8 cellular contexts compared by ENCODE assay signal in the genomic region with DNA sequence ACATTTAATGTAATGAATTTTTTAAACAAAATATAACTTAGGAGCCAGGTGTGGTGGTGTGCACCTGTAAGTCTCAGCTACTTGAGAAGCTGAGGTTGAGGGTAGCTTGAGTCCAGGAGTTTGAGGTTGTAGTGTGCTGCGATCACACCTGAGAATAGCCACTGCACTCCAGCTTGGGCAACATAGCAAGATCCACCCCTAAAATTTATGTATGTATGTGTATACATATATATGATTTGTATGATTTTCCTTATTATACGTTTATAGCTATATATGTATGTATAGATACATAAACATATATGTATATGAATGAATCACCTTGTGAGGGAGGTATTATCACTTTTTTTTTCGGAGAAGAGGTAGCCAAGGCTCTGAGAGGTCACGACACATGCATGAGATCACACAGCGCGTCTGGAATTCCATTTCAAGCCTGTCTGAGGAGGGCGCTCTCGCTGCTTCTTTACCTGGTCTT. TPM values are rescaled to one million over a fixed set of nuclear protein-coding genes. Genes with fewer than 3 reads are reported as not detected.
DNase-seq lines count a peak whose midpoint lies in the region; ATAC-seq and TF ChIP-seq lines count a peak whose summit lies in the region.
"Had no signal": no experiment of that assay in that cellular context is flagged by ENCODE, and none has a peak within 500 bp of the region (broad histone marks: within the 10 kb centered on the region; RNA-seq: fewer than 3 reads in every experiment).

No MANE protein-coding gene starts in this region.

- peaks cover 2 to 8% (median 7%) of the 10 kb centered on the region in 4 donors for H3K4me1 Mint-ChIP-seq in naive thymus-derived CD8-positive, alpha-beta T cell

- H3K27ac Mint-ChIP-seq in naive thymus-derived CD8-positive, alpha-beta T cell, result peak overlapping the region in 8 of 10 donors; percentile 48 to 88 (median 58)
- H3K27ac Mint-ChIP-seq: activated naive CD4-positive, alpha-beta T cell treated with anti-CD3 and anti-CD28 coated beads, Interleukin-2, amount 50 U/mL, for 72 hours had no signal

- H3K9me3 ChIP-seq in effector memory CD4-positive, alpha-beta T cell (ENCODE audit: control insufficient read depth, low read length), result no peaks in the 10 kb centered on the region

- H3K9me3 Mint-ChIP-seq in naive thymus-derived CD8-positive, alpha-beta T cell, result no peaks in the 10 kb centered on the region
- H3K9me3 Mint-ChIP-seq: activated naive CD4-positive, alpha-beta T cell treated with anti-CD3 and anti-CD28 coated beads, Interleukin-2, amount 50 U/mL, for 72 hours had no signal

- peak; percentile 36 for ATAC-seq in GM19455 (IDR thresholded peaks at IDR 0.05; ENCODE audit: unreplicated experiment)
- ATAC-seq in SK-N-SH treated with all-trans-retinoic acid at 6 μM for 48 hours, result peak; percentile 79
- peak in 1 of 2 donors; percentile 63 for ATAC-seq in naive thymus-derived CD8-positive, alpha-beta T cell

- H3K36me3 ChIP-seq in effector memory CD4-positive, alpha-beta T cell (ENCODE audit: control insufficient read depth, insufficient read depth, low read length), result no peaks in the 10 kb centered on the region

- peak in 1 of 3 donors; percentile 12 for DNase-seq in effector memory CD4-positive, alpha-beta T cell
- peak in 1 of 10 donors; percentile 25 for DNase-seq in naive thymus-derived CD8-positive, alpha-beta T cell
- DNase-seq in A172 (ENCODE audit: low spot score) (no peak), SIG-M5 treated with dmso at 0.1 percent for 504 hours (lab: John Stamatoyannopoulos, UW; ENCODE audit: unreplicated experiment) (no peak), COR-L47 (lab: John Stamatoyannopoulos, UW) (no peak)

- H3K4me3 ChIP-seq in effector memory CD4-positive, alpha-beta T cell (ENCODE audit: insufficient read depth, low read depth, low read length, poor library complexity, severe bottlenecking), result peak overlapping the region; percentile 70

- peak overlapping the region; percentile 73 for H3K27ac ChIP-seq in effector memory CD4-positive, alpha-beta T cell (ENCODE audit: insufficient read depth, low read length, poor library complexity, severe bottlenecking)

- peaks cover 0 to 8% (median 2%) of the 10 kb centered on the region in 3 donors for H3K36me3 Mint-ChIP-seq in naive thymus-derived CD8-positive, alpha-beta T cell
- H3K36me3 Mint-ChIP-seq: activated naive CD4-positive, alpha-beta T cell treated with anti-CD3 and anti-CD28 coated beads, Interleukin-2, amount 50 U/mL, for 72 hours had no signal

- peaks cover 7% of the 10 kb centered on the region for H3K4me1 ChIP-seq in effector memory CD4-positive, alpha-beta T cell (ENCODE audit: control insufficient read depth, insufficient read depth, low read length, poor library complexity, severe bottlenecking)

- POLR2A ChIA-PET in naive thymus-derived CD8-positive, alpha-beta T cell (lab: Charles Lee), result interaction anchor here (0.9 to 3.5 kb wide), 12 partner anchors 9 to 305 kb away, joined by 3 to 52 read pairs (median 4); a partner anchor contains a TSS

- H3K27me3 ChIP-seq in effector memory CD4-positive, alpha-beta T cell (replicated peaks; ENCODE audit: control insufficient read depth, insufficient read depth, low read length, poor library complexity, severe bottlenecking), result no peaks in the 10 kb centered on the region

- H3K27me3 Mint-ChIP-seq in naive thymus-derived CD8-positive, alpha-beta T cell, result peaks cover 0 to 17% (median 0%) of the 10 kb centered on the region in 5 donors

- H3K4me3 Mint-ChIP-seq in naive thymus-derived CD8-positive, alpha-beta T cell, result peak overlapping the region; percentile 74 to 91 (median 82)

TF ChIP-seq in SK-N-SH treated with all-trans-retinoic acid at 6 μM for 48 hours, 23 proteins besides CTCF, POLR2A, EP300 and RAD21 (continues in another document):
- no peak for TF ChIP-seq ZFP30 (CRISPR knock-in tag; IDR thresholded peaks at IDR 0.05)
- TF ChIP-seq ZNF565 (CRISPR knock-in tag; conservative IDR thresholded peaks at IDR 0.05; ENCODE audit: low read depth), result no peak
- TF ChIP-seq RARB (CRISPR knock-in tag; IDR thresholded peaks at IDR 0.05), result no peak
- no peak for TF ChIP-seq TOX (CRISPR knock-in tag; IDR thresholded peaks at IDR 0.05; ENCODE audit: borderline replicate concordance)
- no peak for TF ChIP-seq GLIS3 (CRISPR knock-in tag; IDR thresholded peaks at IDR 0.05)
- TF ChIP-seq ZFP3 (CRISPR knock-in tag; IDR thresholded peaks at IDR 0.05), result no peak
- TF ChIP-seq, protein P1, sequence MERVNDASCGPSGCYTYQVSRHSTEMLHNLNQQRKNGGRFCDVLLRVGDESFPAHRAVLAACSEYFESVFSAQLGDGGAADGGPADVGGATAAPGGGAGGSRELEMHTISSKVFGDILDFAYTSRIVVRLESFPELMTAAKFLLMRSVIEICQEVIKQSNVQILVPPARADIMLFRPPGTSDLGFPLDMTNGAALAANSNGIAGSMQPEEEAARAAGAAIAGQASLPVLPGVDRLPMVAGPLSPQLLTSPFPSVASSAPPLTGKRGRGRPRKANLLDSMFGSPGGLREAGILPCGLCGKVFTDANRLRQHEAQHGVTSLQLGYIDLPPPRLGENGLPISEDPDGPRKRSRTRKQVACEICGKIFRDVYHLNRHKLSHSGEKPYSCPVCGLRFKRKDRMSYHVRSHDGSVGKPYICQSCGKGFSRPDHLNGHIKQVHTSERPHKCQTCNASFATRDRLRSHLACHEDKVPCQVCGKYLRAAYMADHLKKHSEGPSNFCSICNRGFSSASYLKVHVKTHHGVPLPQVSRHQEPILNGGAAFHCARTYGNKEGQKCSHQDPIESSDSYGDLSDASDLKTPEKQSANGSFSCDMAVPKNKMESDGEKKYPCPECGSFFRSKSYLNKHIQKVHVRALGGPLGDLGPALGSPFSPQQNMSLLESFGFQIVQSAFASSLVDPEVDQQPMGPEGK (CRISPR knock-in tag; IDR thresholded peaks at IDR 0.05; ENCODE audit: borderline replicate concordance), result no peak
- TF ChIP-seq TCF4 (CRISPR knock-in tag; IDR thresholded peaks at IDR 0.05; ENCODE audit: borderline replicate concordance), result no peak
- TF ChIP-seq, protein P2, sequence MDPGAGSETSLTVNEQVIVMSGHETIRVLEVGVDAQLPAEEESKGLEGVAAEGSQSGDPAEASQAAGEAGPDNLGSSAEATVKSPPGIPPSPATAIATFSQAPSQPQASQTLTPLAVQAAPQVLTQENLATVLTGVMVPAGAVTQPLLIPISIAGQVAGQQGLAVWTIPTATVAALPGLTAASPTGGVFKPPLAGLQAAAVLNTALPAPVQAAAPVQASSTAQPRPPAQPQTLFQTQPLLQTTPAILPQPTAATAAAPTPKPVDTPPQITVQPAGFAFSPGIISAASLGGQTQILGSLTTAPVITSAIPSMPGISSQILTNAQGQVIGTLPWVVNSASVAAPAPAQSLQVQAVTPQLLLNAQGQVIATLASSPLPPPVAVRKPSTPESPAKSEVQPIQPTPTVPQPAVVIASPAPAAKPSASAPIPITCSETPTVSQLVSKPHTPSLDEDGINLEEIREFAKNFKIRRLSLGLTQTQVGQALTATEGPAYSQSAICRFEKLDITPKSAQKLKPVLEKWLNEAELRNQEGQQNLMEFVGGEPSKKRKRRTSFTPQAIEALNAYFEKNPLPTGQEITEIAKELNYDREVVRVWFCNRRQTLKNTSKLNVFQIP (CRISPR knock-in tag; IDR thresholded peaks at IDR 0.05; ENCODE audit: borderline replicate concordance, low read depth), result no peak
- no peak for TF ChIP-seq ZNF8 (CRISPR knock-in tag; IDR thresholded peaks at IDR 0.05)
- no peak for TF ChIP-seq BACH2 (CRISPR knock-in tag; IDR thresholded peaks at IDR 0.05; ENCODE audit: borderline replicate concordance)
- no peak for TF ChIP-seq PPARA (CRISPR knock-in tag; IDR thresholded peaks at IDR 0.05; ENCODE audit: borderline replicate concordance)
- TF ChIP-seq ISL1 (CRISPR knock-in tag; IDR thresholded peaks at IDR 0.05), result no peak
- TF ChIP-seq, protein P3, sequence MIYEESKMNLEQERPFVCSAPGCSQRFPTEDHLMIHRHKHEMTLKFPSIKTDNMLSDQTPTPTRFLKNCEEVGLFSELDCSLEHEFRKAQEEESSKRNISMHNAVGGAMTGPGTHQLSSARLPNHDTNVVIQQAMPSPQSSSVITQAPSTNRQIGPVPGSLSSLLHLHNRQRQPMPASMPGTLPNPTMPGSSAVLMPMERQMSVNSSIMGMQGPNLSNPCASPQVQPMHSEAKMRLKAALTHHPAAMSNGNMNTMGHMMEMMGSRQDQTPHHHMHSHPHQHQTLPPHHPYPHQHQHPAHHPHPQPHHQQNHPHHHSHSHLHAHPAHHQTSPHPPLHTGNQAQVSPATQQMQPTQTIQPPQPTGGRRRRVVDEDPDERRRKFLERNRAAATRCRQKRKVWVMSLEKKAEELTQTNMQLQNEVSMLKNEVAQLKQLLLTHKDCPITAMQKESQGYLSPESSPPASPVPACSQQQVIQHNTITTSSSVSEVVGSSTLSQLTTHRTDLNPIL (CRISPR knock-in tag; IDR thresholded peaks at IDR 0.05; ENCODE audit: low read depth), result no peak

RNA-seq across cellular contexts. Expression of a gene that starts 0.6 kb away (rescaled TPM):
- total RNA-seq in naive thymus-derived CD8-positive, alpha-beta T cell, result 10 to 100 TPM in 1 of 2 experiments, 1 to 10 TPM in 1; 10.0 to 10.2 TPM
- 1 to 10 TPM; 1.1 to 2.8 (median 1.7) TPM for polyA plus RNA-seq in naive thymus-derived CD8-positive, alpha-beta T cell
- not detected in 2 replicates for total RNA-seq in A172 (2014; rRNA removed; shearing (Covaris generic))

RNA-seq across cellular contexts. Expression of a gene that starts 9.3 kb away (rescaled TPM):
- 10 to 100 TPM; 15.1 to 16.9 TPM for total RNA-seq in naive thymus-derived CD8-positive, alpha-beta T cell
- 10 to 100 TPM in 2 of 3 donors, 1 to 10 TPM in 1; 8.5 to 13.5 (median 11.5) TPM for polyA plus RNA-seq in naive thymus-derived CD8-positive, alpha-beta T cell
- 10.6 and 16.4 TPM in 2 replicates for total RNA-seq in A172 (2014; rRNA removed; shearing (Covaris generic))

RNA-seq across cellular contexts. Expression of a gene that starts 30.4 kb away (rescaled TPM):
- 1 to 10 TPM; 5.8 to 6.6 TPM for total RNA-seq in naive thymus-derived CD8-positive, alpha-beta T cell
- 1 to 10 TPM in 2 of 3 donors, under 1 TPM in 1; 0.82 to 1.2 (median 1.1) TPM for polyA plus RNA-seq in naive thymus-derived CD8-positive, alpha-beta T cell
- 48.1 and 55.4 TPM in 2 replicates for total RNA-seq in A172 (2014; rRNA removed; shearing (Covaris generic))

Comparison
In these comparisons a context has a peak if more than half of its experiments do, and no peak if none do; other contexts are left out.
1. RNA of a gene that starts 0.6 kb away (total RNA-seq): 10.0 to 10.2 TPM in naive thymus-derived CD8-positive, alpha-beta T cell; not detected in A172; every median in the first group is over 10 times any median in the second.